ENCODE assay signal across 1 cellular context in genomic region chr6:169720207-169720855, GRCh38.
TF ChIP-seq lines count a peak whose summit lies in the region.

No MANE protein-coding gene starts in this region.

TF ChIP-seq in K562, 482 proteins besides CTCF, POLR2A, EP300 and RAD21:
- TF ChIP-seq NCOA1 (IDR thresholded peaks at IDR 0.05; ENCODE audit: low read depth) (no peak), GTF2B (IDR thresholded peaks at IDR 0.05; ENCODE audit: extremely low read depth, insufficient read length) (no peak), MNT (conservative IDR thresholded peaks at IDR 0.05) (no peak), KDM5B (IDR thresholded peaks at IDR 0.05; ENCODE audit: insufficient replicate concordance, low read depth, low read length) (no peak), ZEB2 (IDR thresholded peaks at IDR 0.05) (no peak), ZNF57 (CRISPR knock-in tag; IDR thresholded peaks at IDR 0.05) (no peak), ZKSCAN1 (IDR thresholded peaks at IDR 0.05; ENCODE audit: low read depth, low read length) (no peak), SRSF7 (optimal IDR thresholded peaks at IDR 0.05; ENCODE audit: low read depth, low read length) (no peak), UBTF (IDR thresholded peaks at IDR 0.05; ENCODE audit: borderline replicate concordance in 1 of 2, low read depth in 2 of 2, low read length in 2 of 2) (no peak), RUNX1 (IDR thresholded peaks at IDR 0.05; ENCODE audit: low read depth) (no peak), KLF6 (CRISPR knock-in tag; IDR thresholded peaks at IDR 0.05; ENCODE audit: borderline replicate concordance) (no peak), ZBTB9 (CRISPR knock-in tag; IDR thresholded peaks at IDR 0.05) (no peak), CHAMP1 (IDR thresholded peaks at IDR 0.05) (no peak), ZBTB40 (IDR thresholded peaks at IDR 0.05) (no peak), ZBTB40 (CRISPR knock-in tag; IDR thresholded peaks at IDR 0.05) (no peak), ZBTB17 (CRISPR knock-in tag; IDR thresholded peaks at IDR 0.05) (no peak), L3MBTL2 (IDR thresholded peaks at IDR 0.05) (no peak), RBM14 (IDR thresholded peaks at IDR 0.05; ENCODE audit: borderline replicate concordance, insufficient read depth, low read depth, low read length) (no peak)
